8 cellular contexts compared by ENCODE assay signal in the genomic region with DNA sequence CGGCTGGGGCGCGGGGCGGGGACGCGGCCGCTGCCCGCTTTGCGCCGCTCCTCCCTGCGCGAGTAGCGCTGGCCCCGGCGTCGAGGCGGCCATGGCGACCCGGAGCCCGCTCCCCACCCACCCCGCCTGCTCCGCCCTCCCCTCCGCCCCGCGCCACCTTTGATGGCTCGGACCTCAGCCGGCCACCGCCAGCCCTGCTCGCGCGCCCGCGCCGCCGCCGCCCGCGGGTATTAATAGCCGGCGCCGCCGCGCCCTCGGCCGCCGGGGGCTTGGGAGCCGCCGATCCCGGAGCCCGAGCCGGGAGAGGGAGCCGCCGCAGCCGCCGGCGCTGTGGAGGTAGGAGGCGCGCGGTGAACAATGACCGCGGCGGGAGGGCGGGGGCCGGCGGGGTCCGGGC. TPM values are rescaled to one million over a fixed set of nuclear protein-coding genes. Genes with fewer than 3 reads are reported as not detected.
DNase-seq lines count a peak whose midpoint lies in the region; ATAC-seq and TF ChIP-seq lines count a peak whose summit lies in the region.

No MANE protein-coding gene starts in this region.

- peak overlapping the region; percentile 85 for H3K9ac ChIP-seq in neural cell (ENCODE audit: low read length)

- DNase-seq in coronary artery (ENCODE audit: low spot score) (no peak), progenitor cell of endocrine pancreas (ENCODE audit: low spot score, unreplicated experiment) (no peak), NCI-H2196 (lab: John Stamatoyannopoulos, UW; ENCODE audit: unreplicated experiment) (no peak), GM10248 (ENCODE audit: extremely low spot score) (no peak)
- no peak for DNase-seq in activated CD4-positive, alpha-beta T cell treated with anti-CD3 and anti-CD28 coated beads for 48 hours

- H3K9me2 ChIP-seq in neural cell (ENCODE audit: insufficient read depth, low read length) = no peaks in the 10 kb centered on the region

- CTCF ChIA-PET in GM10248 (lab: Yijun Ruan, JAX) = no interaction called here

- peaks cover 33% of the 10 kb centered on the region for H3K4me1 Mint-ChIP-seq in progenitor cell of endocrine pancreas (ENCODE audit: low read depth)

- H3K9me3 ChIP-seq in neural cell (ENCODE audit: low read length) = no peaks in the 10 kb centered on the region

- no peaks in the 10 kb centered on the region for H3K36me3 Mint-ChIP-seq in progenitor cell of endocrine pancreas (ENCODE audit: insufficient read depth)

- H3K27ac ChIP-seq in coronary artery (peak overlapping the region; percentile 28 to 83), neural cell (ENCODE audit: low read length) (no peak overlapping the region)

- no peak overlapping the region for H3K4me2 ChIP-seq in neural cell (ENCODE audit: low read length)

- H2AFZ ChIP-seq in neural cell (ENCODE audit: low read depth, low read length) = no peak overlapping the region

- H3F3A ChIP-seq in neural cell (ENCODE audit: insufficient read depth, low read length, poor library complexity, severe bottlenecking) = peaks cover 7% of the 10 kb centered on the region

- no peak for TF ChIP-seq RAD21 in neural cell (conservative IDR thresholded peaks at IDR 0.05)

- no peak overlapping the region for H3K4me3 Mint-ChIP-seq in progenitor cell of endocrine pancreas (ENCODE audit: low read depth)

- TF ChIP-seq EP300 in neural cell (conservative IDR thresholded peaks at IDR 0.05; ENCODE audit: poor library complexity, severe bottlenecking) = no peak

- no peaks in the 10 kb centered on the region for H4K20me1 ChIP-seq in neural cell (ENCODE audit: insufficient read depth)

- H3K27ac Mint-ChIP-seq in progenitor cell of endocrine pancreas = no peak overlapping the region

- H3K79me2 ChIP-seq in neural cell (replicated peaks; ENCODE audit: insufficient read depth, low read length) = peaks cover 48% of the 10 kb centered on the region

- POLR2A ChIA-PET in GM10248 (lab: Yijun Ruan, JAX) = no interaction called here

- peaks cover 3% of the 10 kb centered on the region for H3K27me3 Mint-ChIP-seq in progenitor cell of endocrine pancreas

- H3K36me3 ChIP-seq in neural cell (ENCODE audit: insufficient read depth, low read length) = no peaks in the 10 kb centered on the region

- TF ChIP-seq CTCF in coronary artery (IDR thresholded peaks at IDR 0.05) (no peak), neural cell (IDR thresholded peaks at IDR 0.05; ENCODE audit: poor library complexity, severe bottlenecking) (no peak), progenitor cell of endocrine pancreas (IDR thresholded peaks at IDR 0.05; ENCODE audit: unreplicated experiment) (no peak), GM10248 (IDR thresholded peaks at IDR 0.05; ENCODE audit: control extremely low read depth, extremely low read depth, low read depth, missing control alignments) (no peak)

- H3K9me3 Mint-ChIP-seq in progenitor cell of endocrine pancreas (ENCODE audit: low read depth) = no peaks in the 10 kb centered on the region

- peak; percentile 36 for ATAC-seq in GM18909 (IDR thresholded peaks at IDR 0.05; ENCODE audit: poor library complexity, unreplicated experiment)
- ATAC-seq in HG02885 (IDR thresholded peaks at IDR 0.05; ENCODE audit: poor library complexity, unreplicated experiment) = peak; percentile 27

- no peaks in the 10 kb centered on the region for H3K27me3 ChIP-seq in neural cell (ENCODE audit: insufficient read depth, low read depth, low read length)

- H3K4me3 ChIP-seq in coronary artery (peak overlapping the region; percentile 96), neural cell (ENCODE audit: low read length) (peak overlapping the region; percentile 81)

TF ChIP-seq in neural cell, 6 proteins besides CTCF, POLR2A, EP300 and RAD21:
- TF ChIP-seq, protein P1, sequence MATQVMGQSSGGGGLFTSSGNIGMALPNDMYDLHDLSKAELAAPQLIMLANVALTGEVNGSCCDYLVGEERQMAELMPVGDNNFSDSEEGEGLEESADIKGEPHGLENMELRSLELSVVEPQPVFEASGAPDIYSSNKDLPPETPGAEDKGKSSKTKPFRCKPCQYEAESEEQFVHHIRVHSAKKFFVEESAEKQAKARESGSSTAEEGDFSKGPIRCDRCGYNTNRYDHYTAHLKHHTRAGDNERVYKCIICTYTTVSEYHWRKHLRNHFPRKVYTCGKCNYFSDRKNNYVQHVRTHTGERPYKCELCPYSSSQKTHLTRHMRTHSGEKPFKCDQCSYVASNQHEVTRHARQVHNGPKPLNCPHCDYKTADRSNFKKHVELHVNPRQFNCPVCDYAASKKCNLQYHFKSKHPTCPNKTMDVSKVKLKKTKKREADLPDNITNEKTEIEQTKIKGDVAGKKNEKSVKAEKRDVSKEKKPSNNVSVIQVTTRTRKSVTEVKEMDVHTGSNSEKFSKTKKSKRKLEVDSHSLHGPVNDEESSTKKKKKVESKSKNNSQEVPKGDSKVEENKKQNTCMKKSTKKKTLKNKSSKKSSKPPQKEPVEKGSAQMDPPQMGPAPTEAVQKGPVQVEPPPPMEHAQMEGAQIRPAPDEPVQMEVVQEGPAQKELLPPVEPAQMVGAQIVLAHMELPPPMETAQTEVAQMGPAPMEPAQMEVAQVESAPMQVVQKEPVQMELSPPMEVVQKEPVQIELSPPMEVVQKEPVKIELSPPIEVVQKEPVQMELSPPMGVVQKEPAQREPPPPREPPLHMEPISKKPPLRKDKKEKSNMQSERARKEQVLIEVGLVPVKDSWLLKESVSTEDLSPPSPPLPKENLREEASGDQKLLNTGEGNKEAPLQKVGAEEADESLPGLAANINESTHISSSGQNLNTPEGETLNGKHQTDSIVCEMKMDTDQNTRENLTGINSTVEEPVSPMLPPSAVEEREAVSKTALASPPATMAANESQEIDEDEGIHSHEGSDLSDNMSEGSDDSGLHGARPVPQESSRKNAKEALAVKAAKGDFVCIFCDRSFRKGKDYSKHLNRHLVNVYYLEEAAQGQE (IDR thresholded peaks at IDR 0.05; ENCODE audit: borderline replicate concordance) = no peak
- TF ChIP-seq MXI1 (conservative IDR thresholded peaks at IDR 0.05; ENCODE audit: poor library complexity, severe bottlenecking) (no peak), SMC3 (conservative IDR thresholded peaks at IDR 0.05; ENCODE audit: poor library complexity) (no peak), TAF1 (IDR thresholded peaks at IDR 0.05; ENCODE audit: low read depth) (no peak), EZH2 (IDR thresholded peaks at IDR 0.05; ENCODE audit: borderline replicate concordance, insufficient read depth, low read length, poor library complexity, severe bottlenecking) (no peak), POLR2AphosphoS5 (IDR thresholded peaks at IDR 0.05) (no peak)

RNA-seq across cellular contexts. Expression of gene FARP1, which starts 0.3 kb away (rescaled TPM):
- polyA plus RNA-seq in neural cell = 19.7 and 27.9 TPM in 2 replicates
- polyA minus RNA-seq in neural cell = 98.6 and 125 TPM in 2 replicates
- total RNA-seq in progenitor cell of endocrine pancreas = 266 and 278 TPM in 2 replicates

RNA-seq across cellular contexts. Expression of gene RNF113B, which starts 33.9 kb away (rescaled TPM):
- polyA plus RNA-seq in neural cell = not detected in 2 replicates
- polyA minus RNA-seq in neural cell = not detected in 2 replicates
- total RNA-seq in progenitor cell of endocrine pancreas = not detected in 2 replicates
